Comparison of ENCODE assay signal across 7 cellular contexts in genomic region chr6:159617444-159617843, GRCh38.
"Had no signal": no experiment of that assay in that cellular context is flagged by ENCODE, and none has a peak within 500 bp of the region (broad histone marks: within the 10 kb centered on the region; RNA-seq: fewer than 3 reads in every experiment).

No MANE protein-coding gene starts in this region.

- FAIRE-seq: H54, HTR-8/SVneo had no signal

- H3K4me3 ChIP-seq: GM23248 had no signal

- H2AFZ ChIP-seq: GM23248 had no signal

- DNase-seq: GM23248, GOT3, H9, HCEC 1CT, KG1 had no signal

- H3K9ac ChIP-seq: GM23248 had no signal

- H3K27ac ChIP-seq: GM23248 had no signal
